In the genomic region with DNA sequence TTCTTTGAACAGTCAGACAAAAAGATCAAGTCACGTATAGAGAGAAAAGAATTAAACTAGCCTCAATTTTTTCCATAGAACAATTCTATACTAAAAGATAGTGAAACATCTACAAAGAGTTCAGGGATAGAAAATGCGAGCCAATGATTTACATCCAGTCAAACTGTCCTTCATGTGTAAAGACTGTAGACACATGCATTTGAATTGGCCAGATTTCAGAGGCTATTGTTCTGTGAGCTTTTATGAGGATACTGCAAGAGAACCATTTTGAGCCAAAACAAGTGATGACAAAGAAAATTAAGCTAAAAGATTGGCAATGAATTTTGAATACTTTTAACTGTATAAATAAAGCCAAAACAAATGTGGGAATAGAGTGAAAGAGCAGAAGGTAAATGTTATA, we compare ENCODE assay signal across 8 cellular contexts.
"Had no signal": no experiment of that assay in that cellular context is flagged by ENCODE, and none has a peak within 500 bp of the region (broad histone marks: within the 10 kb centered on the region; RNA-seq: fewer than 3 reads in every experiment).

No MANE protein-coding gene starts in this region.

- H2AFZ ChIP-seq: GM23338 had no signal

- FAIRE-seq: H1, H54, HTR-8/SVneo, K562 had no signal

- ATAC-seq: GM23338, K562 had no signal

- H3K4me2 ChIP-seq: GM23338 had no signal

- DNase-seq: HCEC 1CT, IMR-90, KG1 had no signal

- H3K4me3 ChIP-seq: GM23338, K562 had no signal
